Comparison of ENCODE assay signal across 9 cellular contexts in the genomic region with DNA sequence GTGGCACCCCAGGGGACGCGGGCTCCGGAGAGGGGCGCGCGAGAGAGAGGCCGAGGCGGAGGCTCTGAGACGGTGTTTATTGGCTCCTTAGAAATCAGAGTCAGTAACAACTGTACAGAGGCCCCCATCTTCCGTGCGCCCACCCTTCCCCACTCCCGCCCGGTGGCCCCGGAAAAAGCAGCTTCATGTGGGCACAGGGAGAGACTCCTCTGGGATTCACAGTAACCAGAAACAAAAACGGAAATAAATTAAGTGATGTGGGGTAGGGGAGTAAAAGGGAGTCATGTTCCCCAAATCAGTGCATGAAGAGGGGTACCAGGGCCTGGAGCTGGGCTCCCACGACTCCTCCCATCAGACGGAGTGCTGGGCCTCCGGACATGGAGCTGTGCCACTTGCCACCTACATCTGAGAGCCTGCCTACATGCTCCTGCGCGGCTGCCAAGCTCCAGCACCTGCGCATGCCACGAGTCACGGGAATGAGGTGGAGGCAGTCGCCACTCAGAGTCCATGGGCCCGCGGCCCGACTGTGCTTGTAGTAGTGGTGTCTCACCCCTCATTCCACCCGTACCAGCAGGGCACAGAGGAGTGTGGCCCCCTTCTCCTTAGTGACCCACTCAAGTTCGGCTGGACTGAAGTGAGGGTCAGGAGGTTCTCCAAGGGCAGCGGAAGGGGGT. TPM values are rescaled to one million over a fixed set of nuclear protein-coding genes. Genes with fewer than 3 reads are reported as not detected.
DNase-seq lines count a peak whose midpoint lies in the region; ATAC-seq, FAIRE-seq and TF ChIP-seq lines count a peak whose summit lies in the region.
"Had no signal": no experiment of that assay in that cellular context is flagged by ENCODE, and none has a peak within 500 bp of the region (broad histone marks: within the 10 kb centered on the region; RNA-seq: fewer than 3 reads in every experiment).

No MANE protein-coding gene starts in this region.

- H3K79me2 ChIP-seq in OCI-LY1 (ENCODE audit: insufficient read depth, low read length) (peaks cover under 1% of the 10 kb centered on the region; the same call in 1 of the 2 replicates), endothelial cell of umbilical vein (ENCODE audit: control insufficient read depth, insufficient read depth, low read length) (peaks cover 16% of the 10 kb centered on the region), neural progenitor cell (ENCODE audit: low read depth) (peaks cover 30% of the 10 kb centered on the region)

- peaks cover 9% of the 10 kb centered on the region for H3K27me3 Mint-ChIP-seq in neural progenitor cell (ENCODE audit: insufficient read depth, low read depth)

- no peak for ATAC-seq in GM18519 (IDR thresholded peaks at IDR 0.05; ENCODE audit: low FRiP score, unreplicated experiment)

- no peaks in the 10 kb centered on the region for H3K9me2 ChIP-seq in OCI-LY1 (ENCODE audit: low read depth, low read length)

- H3K4me3 ChIP-seq in OCI-LY1 (ENCODE audit: low read depth, low read length, poor library complexity, severe bottlenecking) (peak overlapping the region; percentile 99), endothelial cell of umbilical vein (replicated peaks in 1 of 3; ENCODE audit: insufficient read depth in 1 of 3, low read depth in 1 of 3, low read length in 3 of 3) (peak overlapping the region; percentile 12 to 87 (median 64)), neural progenitor cell (peak overlapping the region; percentile 92)

- CTCF ChIA-PET in endothelial cell of umbilical vein (lab: Charles Lee): interaction anchor here (1.1 to 1.6 kb wide), 5 partner anchors 14 to 270 kb away, joined by 3 read pairs; a partner anchor contains a TSS

- peaks cover 15% of the 10 kb centered on the region; the same call in 1 of the 2 replicates for H3F3A ChIP-seq in OCI-LY1 (ENCODE audit: insufficient read depth, low read length)
- H3F3A ChIP-seq in neural progenitor cell (ENCODE audit: low read depth): peaks cover 55% of the 10 kb centered on the region

- intact Hi-C loops in endothelial cell of umbilical vein (cut with micrococcal nuclease): loop anchor here (1.0 kb wide), 1 partner anchor 14 kb away; a partner anchor contains a TSS

- peak; percentile 86 for DNase-seq in DMS53 (lab: John Stamatoyannopoulos, UW)
- DNase-seq in endothelial cell of umbilical vein (ENCODE audit: low read depth, low spot score): no peak
- no peak for DNase-seq in neural progenitor cell (ENCODE audit: low spot score)
- DNase-seq in stimulated activated CD4-positive, alpha-beta T cell treated with anti-CD3 and anti-CD28 coated beads, Interleukin-2, amount 100 ng/mL, for 48 hours: no peak
- DNase-seq in SIG-M5 (lab: John Stamatoyannopoulos, UW): no peak
- no peak for DNase-seq in urothelium cell line (ENCODE audit: low spot score)

- H2AFZ ChIP-seq in OCI-LY1 (ENCODE audit: low read length): no peak overlapping the region
- peak overlapping the region; percentile 75 for H2AFZ ChIP-seq in endothelial cell of umbilical vein (ENCODE audit: low read depth, low read length)
- peak overlapping the region; percentile 58 for H2AFZ ChIP-seq in neural progenitor cell (replicated peaks)

- H3K27me3 ChIP-seq in OCI-LY1 (ENCODE audit: insufficient read depth, low read length) (no peaks in the 10 kb centered on the region), endothelial cell of umbilical vein (ENCODE audit: control insufficient read depth in 2 of 2, insufficient read depth in 2 of 2, low read length in 2 of 2) (no peaks in the 10 kb centered on the region), neural progenitor cell (no peaks in the 10 kb centered on the region)

- H3K9me3 Mint-ChIP-seq in neural progenitor cell: no peaks in the 10 kb centered on the region

- peaks cover 27% of the 10 kb centered on the region for H3K4me1 Mint-ChIP-seq in neural progenitor cell

- H3K4me2 ChIP-seq in OCI-LY1 (ENCODE audit: low read length): peak overlapping the region; percentile 97
- H3K4me2 ChIP-seq in endothelial cell of umbilical vein (ENCODE audit: insufficient read depth, low read length): peak overlapping the region; percentile 48
- peak overlapping the region; percentile 97 for H3K4me2 ChIP-seq in neural progenitor cell

- H3K4me1 ChIP-seq in OCI-LY1 (ENCODE audit: insufficient read depth, low read length, severe bottlenecking) (peaks cover 37% of the 10 kb centered on the region), endothelial cell of umbilical vein (ENCODE audit: control insufficient read depth, extremely low read depth, insufficient read depth, low read length) (peaks cover 24% of the 10 kb centered on the region), neural progenitor cell (peaks cover 6% of the 10 kb centered on the region)

- H3K27ac ChIP-seq in OCI-LY1 (ENCODE audit: low read depth, low read length, poor library complexity, severe bottlenecking): peak overlapping the region; percentile 81
- H3K27ac ChIP-seq in endothelial cell of umbilical vein (ENCODE audit: insufficient read depth, low read depth, low read length): peak overlapping the region; percentile 65
- peak overlapping the region; percentile 74 for H3K27ac ChIP-seq in neural progenitor cell

- H3K36me3 Mint-ChIP-seq in neural progenitor cell: peaks cover 27% of the 10 kb centered on the region

- dilution Hi-C loops in endothelial cell of umbilical vein (cut with MboI; ENCODE audit: extremely low pct_ligation_motif_present, low sequenced_read_pairs): no loop called here

- peak; percentile 37 for FAIRE-seq in endothelial cell of umbilical vein (lab: Jason Lieb, UNC)
- FAIRE-seq in urothelium cell line (lab: Jason Lieb, UNC): no peak

- H4K20me1 ChIP-seq in OCI-LY1 (ENCODE audit: insufficient read depth, low read length) (no peaks in the 10 kb centered on the region), endothelial cell of umbilical vein (replicated peaks; ENCODE audit: control insufficient read depth, extremely low read depth, insufficient read depth, low read length) (no peaks in the 10 kb centered on the region), neural progenitor cell (ENCODE audit: low read depth) (peaks cover 35% of the 10 kb centered on the region)

- H3K9ac ChIP-seq in OCI-LY1 (ENCODE audit: low read length) (peak overlapping the region; percentile 98), endothelial cell of umbilical vein (replicated peaks; ENCODE audit: extremely low read depth, insufficient read depth, low read length) (peak overlapping the region; percentile 49), neural progenitor cell (peak overlapping the region; percentile 61)

- BruUV-seq in endothelial cell of umbilical vein (replicated peaks; lab: Mats Ljungman, UMichigan): no TSS peak

- H3K9me3 ChIP-seq in OCI-LY1 (ENCODE audit: low read length) (no peaks in the 10 kb centered on the region), endothelial cell of umbilical vein (replicated peaks; ENCODE audit: control insufficient read depth, insufficient read depth, low read length) (no peaks in the 10 kb centered on the region), neural progenitor cell (ENCODE audit: low read depth) (no peaks in the 10 kb centered on the region)

- no peak for TF ChIP-seq POLR2A in endothelial cell of umbilical vein (IDR thresholded peaks at IDR 0.05; ENCODE audit: low read depth, low read length)

- H3K36me3 ChIP-seq in OCI-LY1 (ENCODE audit: insufficient read depth, low read length) (peaks cover 76% of the 10 kb centered on the region), endothelial cell of umbilical vein (ENCODE audit: control insufficient read depth in 2 of 2, extremely low read depth in 1 of 2, insufficient read depth in 2 of 2, low read length in 2 of 2) (peaks cover 22 to 45% of the 10 kb centered on the region in 2 experiments), neural progenitor cell (peaks cover 3% of the 10 kb centered on the region)

- H3K9me1 ChIP-seq in endothelial cell of umbilical vein (replicated peaks; ENCODE audit: control insufficient read depth, extremely low read depth, insufficient read depth, low read length): no peaks in the 10 kb centered on the region

- peak overlapping the region; percentile 84 for H3K4me3 Mint-ChIP-seq in neural progenitor cell

- POLR2A ChIA-PET in endothelial cell of umbilical vein (lab: Charles Lee): interaction anchor here (1.2 kb wide), 1 partner anchor 14 kb away, joined by 5 read pairs; a partner anchor contains a TSS

- H3K27ac Mint-ChIP-seq in neural progenitor cell: no peak overlapping the region

- TF ChIP-seq CTCF in OCI-LY1 (IDR thresholded peaks at IDR 0.05; ENCODE audit: low read length) (no peak), endothelial cell of umbilical vein (IDR thresholded peaks at IDR 0.05; ENCODE audit: extremely low read depth in 1 of 2, insufficient read depth in 1 of 2, low read depth in 1 of 2, low read length in 2 of 2) (no peak), neural progenitor cell (IDR thresholded peaks at IDR 0.05) (no peak)

RNA-seq across cellular contexts. Expression of a gene that starts 0.5 kb away (rescaled TPM):
- total RNA-seq in endothelial cell of umbilical vein: 51.6 and 61.3 TPM in 2 replicates
- polyA plus RNA-seq in endothelial cell of umbilical vein: 132 and 169 TPM in 2 replicates
- polyA plus RNA-seq in endothelial cell of umbilical vein (2011; cell fraction: cytosol; rRNA removed): 66.4 and 66.8 TPM in 2 replicates
- polyA plus RNA-seq in endothelial cell of umbilical vein (2011; cell fraction: nucleus; rRNA removed): 147 and 155 TPM in 2 replicates
- 41.6 and 49.6 TPM in 2 replicates for polyA plus RNA-seq in endothelial cell of umbilical vein (2012)
- 36.4 and 58.1 TPM in 2 replicates for polyA minus RNA-seq in endothelial cell of umbilical vein
- polyA minus RNA-seq in endothelial cell of umbilical vein (2011; cell fraction: cytosol; rRNA and poly(A)+ RNA removed): 35.6 TPM
- polyA minus RNA-seq in endothelial cell of umbilical vein (2011; cell fraction: nucleus; rRNA and poly(A)+ RNA removed): 25.4 and 30.0 TPM in 2 replicates
- total RNA-seq in neural progenitor cell (ENCODE audit: low replicate concordance): 20.5 and 41.8 TPM in 2 replicates

RNA-seq across cellular contexts. Expression of a gene that starts 8.3 kb away (rescaled TPM):
- total RNA-seq in endothelial cell of umbilical vein (847 and 859 TPM in 2 replicates), neural progenitor cell (ENCODE audit: low replicate concordance) (251 and 370 TPM in 2 replicates)
- 650 and 689 TPM in 2 replicates for polyA plus RNA-seq in endothelial cell of umbilical vein
- 764 and 866 TPM in 2 replicates for polyA plus RNA-seq in endothelial cell of umbilical vein (2011; cell fraction: cytosol; rRNA removed)
- 384 and 464 TPM in 2 replicates for polyA plus RNA-seq in endothelial cell of umbilical vein (2011; cell fraction: nucleus; rRNA removed)
- 811 and 879 TPM in 2 replicates for polyA plus RNA-seq in endothelial cell of umbilical vein (2012)
- 616 and 772 TPM in 2 replicates for polyA minus RNA-seq in endothelial cell of umbilical vein
- polyA minus RNA-seq in endothelial cell of umbilical vein (2011; cell fraction: cytosol; rRNA and poly(A)+ RNA removed): 697 TPM
- polyA minus RNA-seq in endothelial cell of umbilical vein (2011; cell fraction: nucleus; rRNA and poly(A)+ RNA removed): 124 and 157 TPM in 2 replicates

RNA-seq across cellular contexts. Expression of a gene that starts 13.4 kb away (rescaled TPM):
- 34.2 and 44.9 TPM in 2 replicates for total RNA-seq in endothelial cell of umbilical vein
- 24.3 and 32.0 TPM in 2 replicates for polyA plus RNA-seq in endothelial cell of umbilical vein
- polyA plus RNA-seq in endothelial cell of umbilical vein (2011; cell fraction: cytosol; rRNA removed): 9.2 and 12.5 TPM in 2 replicates
- 175 and 219 TPM in 2 replicates for polyA plus RNA-seq in endothelial cell of umbilical vein (2011; cell fraction: nucleus; rRNA removed)
- 23.3 and 25.8 TPM in 2 replicates for polyA plus RNA-seq in endothelial cell of umbilical vein (2012)
- 28.0 and 30.5 TPM in 2 replicates for polyA minus RNA-seq in endothelial cell of umbilical vein
- 10.9 TPM for polyA minus RNA-seq in endothelial cell of umbilical vein (2011; cell fraction: cytosol; rRNA and poly(A)+ RNA removed)
- polyA minus RNA-seq in endothelial cell of umbilical vein (2011; cell fraction: nucleus; rRNA and poly(A)+ RNA removed): 43.2 and 45.0 TPM in 2 replicates
- 5.1 and 26.3 TPM in 2 replicates for total RNA-seq in neural progenitor cell (ENCODE audit: low replicate concordance)

RNA-seq across cellular contexts. Expression of a gene that starts 20.6 kb away (rescaled TPM):
- not detected in 2 replicates for total RNA-seq in endothelial cell of umbilical vein
- polyA plus RNA-seq in endothelial cell of umbilical vein: 0.46 TPM in 1 of 2 replicates, not detected in the other
- 0.37 TPM in 1 of 2 replicates, not detected in the other for polyA plus RNA-seq in endothelial cell of umbilical vein (2011; cell fraction: cytosol; rRNA removed)
- polyA plus RNA-seq in endothelial cell of umbilical vein (2011; cell fraction: nucleus; rRNA removed): not detected in 2 replicates
- 1.4 and 1.9 TPM in 2 replicates for polyA plus RNA-seq in endothelial cell of umbilical vein (2012)
- 0.27 TPM in 1 of 2 replicates, not detected in the other for polyA minus RNA-seq in endothelial cell of umbilical vein
- polyA minus RNA-seq in endothelial cell of umbilical vein (2011; cell fraction: cytosol; rRNA and poly(A)+ RNA removed): not detected
- not detected in 2 replicates for polyA minus RNA-seq in endothelial cell of umbilical vein (2011; cell fraction: nucleus; rRNA and poly(A)+ RNA removed)
- 0.65 and 2.7 TPM in 2 replicates for total RNA-seq in neural progenitor cell (ENCODE audit: low replicate concordance)

RNA-seq across cellular contexts. Expression of a gene that starts 21.3 kb away (rescaled TPM):
- total RNA-seq in endothelial cell of umbilical vein (0.31 TPM in 1 of 2 replicates, not detected in the other), neural progenitor cell (ENCODE audit: low replicate concordance) (2.7 and 9.1 TPM in 2 replicates)
- 0.15 and 0.18 TPM in 2 replicates for polyA plus RNA-seq in endothelial cell of umbilical vein
- polyA plus RNA-seq in endothelial cell of umbilical vein (2011; cell fraction: cytosol; rRNA removed): 0.03 and 0.04 TPM in 2 replicates
- polyA plus RNA-seq in endothelial cell of umbilical vein (2011; cell fraction: nucleus; rRNA removed): 0.20 and 0.29 TPM in 2 replicates
- polyA plus RNA-seq in endothelial cell of umbilical vein (2012): 0.11 and 0.29 TPM in 2 replicates
- not detected in 2 replicates for polyA minus RNA-seq in endothelial cell of umbilical vein
- not detected for polyA minus RNA-seq in endothelial cell of umbilical vein (2011; cell fraction: cytosol; rRNA and poly(A)+ RNA removed)
- not detected in 2 replicates for polyA minus RNA-seq in endothelial cell of umbilical vein (2011; cell fraction: nucleus; rRNA and poly(A)+ RNA removed)
- total RNA-seq: HT1080 had no signal
